In genomic region chr19:19405919-19406877, GRCh38 we compare ENCODE assay signal across 8 cellular contexts. TPM values are rescaled to one million over a fixed set of nuclear protein-coding genes. Genes with fewer than 3 reads are reported as not detected.
DNase-seq lines count a peak whose midpoint lies in the region; TF ChIP-seq lines count a peak whose summit lies in the region.

No MANE protein-coding gene starts in this region.

- H3K27ac Mint-ChIP-seq in immature natural killer cell, result peak overlapping the region; percentile 93 to 99 (median 96)

- H4K20me1 ChIP-seq in smooth muscle cell (ENCODE audit: low read depth), result peaks cover 49% of the 10 kb centered on the region

- H3K36me3 Mint-ChIP-seq in immature natural killer cell, result no peaks in the 10 kb centered on the region

- WGBS in smooth muscle cell (ENCODE audit: low lambda C conversion rate), result 1% methylated on average over 40 of the region's 96 CpGs

- H3K4me1 Mint-ChIP-seq in immature natural killer cell, result peaks cover 74 to 79% of the 10 kb centered on the region in 2 donors

- peak overlapping the region; percentile 89 for H3K27ac ChIP-seq in smooth muscle cell (ENCODE audit: low read depth)

- H3K9me3 Mint-ChIP-seq in immature natural killer cell, result no peaks in the 10 kb centered on the region

- H3K27me3 Mint-ChIP-seq in immature natural killer cell (ENCODE audit: low read depth in 3 of 3), result peaks cover 8 to 27% (median 11%) of the 10 kb centered on the region in 3 donors

- peaks cover 68% of the 10 kb centered on the region for H3K79me2 ChIP-seq in smooth muscle cell (ENCODE audit: low read depth)

- H2AFZ ChIP-seq in smooth muscle cell (ENCODE audit: low read depth), result no peak overlapping the region

- H3K9me3 ChIP-seq in smooth muscle cell (replicated peaks; ENCODE audit: low read depth), result no peaks in the 10 kb centered on the region

- H3K4me2 ChIP-seq in smooth muscle cell, result peak overlapping the region; percentile 91

- peak overlapping the region; percentile 80 for H3K4me3 ChIP-seq in astrocyte of the spinal cord (ENCODE audit: low read depth, low read length)
- peak overlapping the region; percentile 90 for H3K4me3 ChIP-seq in smooth muscle cell

- peaks cover 14% of the 10 kb centered on the region for H3K4me1 ChIP-seq in smooth muscle cell (ENCODE audit: low read depth)

- no peaks in the 10 kb centered on the region for H3K27me3 ChIP-seq in smooth muscle cell (ENCODE audit: low read depth)

- H3K36me3 ChIP-seq in smooth muscle cell (ENCODE audit: low read depth), result no peaks in the 10 kb centered on the region

- H3F3A ChIP-seq in smooth muscle cell (ENCODE audit: low read depth), result peaks cover 27% of the 10 kb centered on the region

- peak; percentile 7 for DNase-seq in NCI-H510A treated with DMSO at 0.1 percent for 48 hours (lab: John Stamatoyannopoulos, UW)
- DNase-seq in NCI-H510A (lab: John Stamatoyannopoulos, UW), result no peak
- peak; percentile 30 for DNase-seq in HK-2 (ENCODE audit: unreplicated experiment)
- DNase-seq in SW480 (ENCODE audit: low spot score), result peak; percentile 28
- peak; percentile 51 for DNase-seq in astrocyte of the spinal cord (ENCODE audit: low read depth, low spot score)
- DNase-seq in immature natural killer cell, result peak; percentile 43 to 57 (median 55)
- DNase-seq in smooth muscle cell (lab: John Stamatoyannopoulos, UW; ENCODE audit: unreplicated experiment), result peak; percentile 31
- DNase-seq in NCI-H226, result no peak

- in situ Hi-C loops in astrocyte of the spinal cord (cut with HindIII; ENCODE audit: low sequenced_read_pairs), result no loop called here

- peak overlapping the region; percentile 92 to 99 (median 97) for H3K4me3 Mint-ChIP-seq in immature natural killer cell

- TF ChIP-seq CTCF in astrocyte of the spinal cord (IDR thresholded peaks at IDR 0.05; ENCODE audit: low read depth, low read length) (no peak), smooth muscle cell (IDR thresholded peaks at IDR 0.05; ENCODE audit: borderline replicate concordance, insufficient read depth, poor library complexity, severe bottlenecking) (no peak)

- H3K9ac ChIP-seq in smooth muscle cell (ENCODE audit: low read depth), result peak overlapping the region; percentile 84

RNA-seq across cellular contexts. Expression of gene GATAD2A, which starts 0.7 kb away (rescaled TPM):
- polyA plus RNA-seq in immature natural killer cell, result 10 to 100 TPM in 2 of 3 donors, 1 to 10 TPM in 1; 8.8 to 48.5 (median 21.0) TPM
- total RNA-seq in smooth muscle cell, result 26.8 and 27.1 TPM in 2 replicates
- polyA plus RNA-seq in smooth muscle cell, result 27.0 and 38.3 TPM in 2 replicates

Comparison
In these comparisons a context has a peak if more than half of its experiments do, and no peak if none do; other contexts are left out.
1. DNase-seq: peak in NCI-H510A treated with DMSO at 0.1 percent for 48 hours (single experiment), HK-2 (single experiment), SW480 (single experiment), astrocyte of the spinal cord (single experiment), immature natural killer cell (3 of 3) and smooth muscle cell (single experiment); none in NCI-H510A (single experiment) and NCI-H226 (single experiment).